ENCODE assay signal across 15 cellular contexts in the genomic region with DNA sequence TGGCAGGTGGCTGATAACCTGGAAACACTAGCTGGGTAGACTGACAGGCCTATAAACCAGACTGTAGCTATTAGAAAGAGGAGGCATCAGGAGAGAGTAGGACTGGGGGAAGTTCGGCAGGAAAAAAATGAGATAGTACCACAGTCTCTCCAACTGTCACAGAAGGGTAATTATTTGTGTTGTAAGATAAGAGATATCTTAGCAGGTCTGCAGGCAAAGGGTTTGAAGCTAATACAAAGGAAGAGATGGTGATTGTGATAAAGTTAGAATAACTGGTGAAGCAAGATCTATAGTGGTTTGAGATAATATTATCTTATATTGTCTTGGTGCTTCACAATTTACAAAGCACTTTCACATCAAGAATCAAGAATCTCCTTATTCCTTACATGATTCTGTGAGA.
"Had no signal": no experiment of that assay in that cellular context is flagged by ENCODE, and none has a peak within 500 bp of the region (broad histone marks: within the 10 kb centered on the region; RNA-seq: fewer than 3 reads in every experiment).

No MANE protein-coding gene starts in this region.

- H3K4me3 Mint-ChIP-seq: activated CD4-positive, alpha-beta T cell treated with anti-CD3 and anti-CD28 coated beads, Interleukin-2, amount 10 ng/mL, durations not matched to agents 7 days and 5 days; activated naive CD8-positive, alpha-beta T cell treated with anti-CD3 and anti-CD28 coated beads, Interleukin-2, amount 50 U/mL, for 24 hours; dendritic cell treated with granulocyte-macrophage colony-stimulating factor and Interleukin-4, amounts not matched to agents 40 ng/mL and 50 ng/mL, for 4 days; effector memory CD8-positive, alpha-beta T cell; nephron had no signal

- H3K27ac Mint-ChIP-seq: activated CD4-positive, alpha-beta T cell treated with anti-CD3 and anti-CD28 coated beads, Interleukin-2, amount 10 ng/mL, durations not matched to agents 7 days and 5 days; activated naive CD8-positive, alpha-beta T cell treated with anti-CD3 and anti-CD28 coated beads, Interleukin-2, amount 50 U/mL, for 24 hours; dendritic cell treated with granulocyte-macrophage colony-stimulating factor and Interleukin-4, amounts not matched to agents 40 ng/mL and 50 ng/mL, for 4 days; nephron; progenitor cell of endocrine pancreas had no signal

- H3K9me3 Mint-ChIP-seq: activated CD4-positive, alpha-beta T cell treated with anti-CD3 and anti-CD28 coated beads, Interleukin-2, amount 10 ng/mL, durations not matched to agents 7 days and 5 days; activated naive CD8-positive, alpha-beta T cell treated with anti-CD3 and anti-CD28 coated beads, Interleukin-2, amount 50 U/mL, for 24 hours; dendritic cell treated with granulocyte-macrophage colony-stimulating factor and Interleukin-4, amounts not matched to agents 40 ng/mL and 50 ng/mL, for 4 days; effector memory CD8-positive, alpha-beta T cell; nephron had no signal

- ATAC-seq: activated naive CD8-positive, alpha-beta T cell treated with anti-CD3 and anti-CD28 coated beads, Interleukin-2, amount 50 U/mL, for 24 hours; effector memory CD8-positive, alpha-beta T cell; gastrocnemius medialis; heart right ventricle had no signal

- DNase-seq: activated CD4-positive, alpha-beta T cell treated with anti-CD3 and anti-CD28 coated beads, Interleukin-2, amount 10 ng/mL, durations not matched to agents 7 days and 5 days; activated CD8-positive, alpha-beta memory T cell treated with anti-CD3 and anti-CD28 coated beads for 24 hours; activated naive CD4-positive, alpha-beta T cell treated with Interleukin-2 at 50 U/mL for 16 hours; activated naive CD8-positive, alpha-beta T cell treated with anti-CD3 and anti-CD28 coated beads, Interleukin-2, amount 50 U/mL, for 24 hours; aorta; effector memory CD8-positive, alpha-beta T cell; gastrocnemius medialis; heart right ventricle; stimulated activated CD4-positive, alpha-beta T cell treated with anti-CD3 and anti-CD28 coated beads, Interleukin-4, amount 100 ng/mL, for 24 hours; stimulated activated naive CD4-positive, alpha-beta T cell treated with Interleukin-2 at 50 U/mL for 16 hours; substantia nigra; uterus had no signal

- H3K27me3 Mint-ChIP-seq: activated CD4-positive, alpha-beta T cell treated with anti-CD3 and anti-CD28 coated beads, Interleukin-2, amount 10 ng/mL, durations not matched to agents 7 days and 5 days; activated naive CD8-positive, alpha-beta T cell treated with anti-CD3 and anti-CD28 coated beads, Interleukin-2, amount 50 U/mL, for 24 hours; dendritic cell treated with granulocyte-macrophage colony-stimulating factor and Interleukin-4, amounts not matched to agents 40 ng/mL and 50 ng/mL, for 4 days; effector memory CD8-positive, alpha-beta T cell had no signal
